ENCODE assay signal across 8 cellular contexts in the genomic region with DNA sequence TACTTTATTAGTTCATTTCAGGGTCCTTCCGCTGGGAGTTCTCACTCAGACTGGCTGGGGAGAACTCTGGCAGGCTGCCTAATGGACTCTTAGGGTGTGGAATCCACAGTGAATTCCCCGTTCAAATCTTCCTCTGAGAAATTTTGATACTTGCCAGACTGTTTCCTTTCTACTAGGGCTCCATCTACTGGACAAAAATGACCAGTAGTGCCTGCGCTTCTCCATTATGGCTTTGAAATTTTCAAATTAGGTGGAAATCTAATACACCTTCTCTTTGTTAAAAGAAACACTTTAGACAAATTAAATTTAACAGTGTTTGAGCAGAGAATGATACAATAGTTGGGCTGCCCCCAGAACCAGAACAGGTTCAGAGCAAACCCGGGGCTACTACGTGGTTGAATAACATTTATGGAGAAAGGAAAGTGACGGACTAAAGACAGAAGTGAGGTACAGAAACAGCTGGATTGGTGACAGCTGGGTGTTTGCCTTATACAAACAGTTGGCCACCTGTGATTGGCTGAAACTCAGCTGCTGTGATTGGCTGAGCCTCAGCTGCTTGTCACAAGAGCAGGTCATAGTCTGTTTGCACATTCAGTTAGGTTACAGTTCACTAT. TPM values are rescaled to one million over a fixed set of nuclear protein-coding genes. Genes with fewer than 3 reads are reported as not detected.
DNase-seq lines count a peak whose midpoint lies in the region; ATAC-seq and TF ChIP-seq lines count a peak whose summit lies in the region.

No MANE protein-coding gene starts in this region.

- H3K4me3 ChIP-seq in adrenal gland (peak overlapping the region in 1 of 4 donors; percentile 43), heart left ventricle (peak overlapping the region in 3 of 12 donors; percentile 18 to 34 (median 19)), prostate gland (peak overlapping the region in 1 of 2 donors; percentile 11)

- WGBS in adrenal gland, 4 donors, result 8 to 13% (median 10%) methylated on average over 6 of the region's 6 CpGs
- 17 to 36% (median 28%) methylated on average over 6 of the region's 6 CpGs for WGBS in heart left ventricle, 4 donors
- 6% methylated on average over 6 of the region's 6 CpGs for WGBS in prostate gland

- H3K27ac ChIP-seq in adrenal gland (peak overlapping the region; percentile 49 to 87 (median 72)), heart left ventricle (peak overlapping the region in 6 of 12 donors; percentile 19 to 61 (median 27)), prostate gland (peak overlapping the region; percentile 27 to 49)

- H3K9me3 ChIP-seq in adrenal gland (replicated peaks in 1 of 3) (no peaks in the 10 kb centered on the region), heart left ventricle (peaks cover 0 to 1% (median 0%) of the 10 kb centered on the region in 12 donors), prostate gland (no peaks in the 10 kb centered on the region)

- no peaks in the 10 kb centered on the region for H3K36me3 ChIP-seq in adrenal gland (replicated peaks in 1 of 2)
- H3K36me3 ChIP-seq in heart left ventricle, result no peaks in the 10 kb centered on the region
- H3K36me3 ChIP-seq in prostate gland, result no peaks in the 10 kb centered on the region

- ATAC-seq in heart left ventricle (peak; percentile 56 to 89 (median 84)), HG02759 (IDR thresholded peaks at IDR 0.05; ENCODE audit: unreplicated experiment) (no peak)

- intact Hi-C loops in adrenal gland (cut with DNase I) (loop anchor here (5.0 to 10.0 kb wide), 3 partner anchors 48 to 175 kb away; a partner anchor contains a TSS), heart left ventricle (cut with DNase I) (loop anchor here in 9 of 10 donors (2.0 to 10.0 kb wide), 8 partner anchors 54 to 432 kb away; a partner anchor contains a TSS), prostate gland (cut with DNase I) (loop anchor here (2.0 to 5.0 kb wide), 2 partner anchors 176 to 435 kb away; no protein-coding TSS in a partner anchor)

- H3K4me1 ChIP-seq in adrenal gland (replicated peaks in 1 of 2) (peaks cover 40 to 73% of the 10 kb centered on the region in 2 donors), heart left ventricle (peaks cover 0 to 44% (median 7%) of the 10 kb centered on the region in 12 donors), prostate gland (replicated peaks) (no peaks in the 10 kb centered on the region)

- TF ChIP-seq CTCF in GM12872 (IDR thresholded peaks at IDR 0.05; ENCODE audit: insufficient read depth, low read depth, low read length) (peak; percentile 72), adrenal gland (IDR thresholded peaks at IDR 0.05) (peak; percentile 68 to 88 (median 82)), heart left ventricle (IDR thresholded peaks at IDR 0.05) (peak; percentile 66 to 90 (median 83)), prostate gland (IDR thresholded peaks at IDR 0.05) (peak; percentile 17 to 76 (median 63))

- TF ChIP-seq POLR2A in adrenal gland (IDR thresholded peaks at IDR 0.05) (peak in 1 of 2 donors; percentile 60), heart left ventricle (IDR thresholded peaks at IDR 0.05) (no peak), prostate gland (IDR thresholded peaks at IDR 0.05) (no peak)

- H3K27me3 ChIP-seq in adrenal gland (no peaks in the 10 kb centered on the region), heart left ventricle (no peaks in the 10 kb centered on the region), prostate gland (replicated peaks; ENCODE audit: insufficient read depth) (no peaks in the 10 kb centered on the region)

- peak; percentile 64 for DNase-seq in AG08396 (ENCODE audit: low spot score)
- peak; percentile 41 for DNase-seq in HS-27A (ENCODE audit: low read depth)
- DNase-seq in NCI-H748 treated with DMSO at 0.1 percent for 48 hours (lab: John Stamatoyannopoulos, UW), result peak; percentile 70
- peak; percentile 76 to 93 (median 87) for DNase-seq in adrenal gland
- peak in 4 of 5 donors; percentile 78 to 86 (median 81) for DNase-seq in heart left ventricle
- peak; percentile 70 for DNase-seq in prostate gland (ENCODE audit: low spot score)

RNA-seq across cellular contexts. Expression of a gene that starts 52.9 kb away (rescaled TPM):
- total RNA-seq in adrenal gland (1,000 to 10,000 TPM in 1 of 8 donors, 100 to 1,000 TPM in 7; 124 to 1,285 (median 315) TPM), heart left ventricle (10 to 100 TPM; 15.2 to 28.5 (median 22.5) TPM), prostate gland (10 to 100 TPM; 12.8 to 21.2 TPM)
- polyA plus RNA-seq in adrenal gland (1,000 to 10,000 TPM in 1 of 3 donors, 100 to 1,000 TPM in 1, 10 to 100 TPM in 1; 51.1 to 1,586 (median 165) TPM), heart left ventricle (10 to 100 TPM; 12.3 to 20.3 TPM)

Comparison
In these comparisons a context has a peak if more than half of its experiments do, and no peak if none do; other contexts are left out.
1. RNA of a gene that starts 52.9 kb away (total RNA-seq): 124 to 1,285 TPM in adrenal gland; 15.2 to 28.5 TPM in heart left ventricle and 12.8 to 21.2 TPM in prostate gland; every median in the first group is over 4 times any median in the second.
2. Peak in every context shown above with its lines, with median percentiles within 50 percentile points of each other: DNase-seq and CTCF ChIP-seq.